In the genomic region with DNA sequence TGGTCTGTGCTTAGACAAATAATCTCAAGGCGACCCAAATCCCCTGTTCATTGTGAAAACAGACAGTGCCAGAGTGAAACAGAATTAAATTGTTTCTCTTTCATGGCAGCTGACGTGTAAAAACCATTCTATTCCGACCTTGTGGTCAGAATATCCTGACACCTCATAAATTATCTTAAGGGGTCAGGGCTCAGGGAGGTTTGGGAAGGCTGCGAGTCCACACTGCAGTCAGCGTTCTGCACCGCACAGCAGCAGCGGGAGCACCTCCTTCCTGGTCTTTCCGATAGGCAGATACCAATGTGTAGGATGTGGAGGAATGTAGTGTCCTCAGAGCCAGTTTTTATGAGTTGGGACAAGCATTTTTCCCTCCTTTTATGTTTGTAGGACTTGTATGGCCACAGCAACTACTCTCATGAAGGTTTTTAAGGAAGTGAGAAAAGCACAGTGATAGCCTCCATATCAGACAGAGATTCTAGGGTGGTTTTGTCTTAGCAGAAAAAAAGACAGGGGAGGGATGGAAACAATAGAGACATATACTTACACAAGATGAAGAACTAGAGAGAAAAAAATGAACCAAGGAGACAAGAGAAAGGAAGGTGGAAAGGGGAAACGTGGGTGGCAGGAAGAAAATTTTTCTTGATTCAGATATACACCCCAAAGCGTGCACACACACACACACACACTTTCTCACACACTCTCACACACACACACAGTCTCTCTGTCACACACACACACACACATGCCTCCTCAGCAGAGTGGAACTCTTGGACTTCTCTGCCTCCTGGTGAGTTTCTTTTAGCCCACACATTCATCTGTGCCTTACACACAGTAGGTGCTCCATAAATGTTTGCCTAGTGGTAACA, we compare ENCODE assay signal across 12 cellular contexts.
A peak's percentile ranks its signal among the peaks of the same experiment; 100 is the strongest.
DNase-seq lines count a peak whose midpoint lies in the region; ATAC-seq, FAIRE-seq and TF ChIP-seq lines count a peak whose summit lies in the region.
"Had no signal": no experiment of that assay in that cellular context is flagged by ENCODE, and none has a peak within 500 bp of the region (broad histone marks: within the 10 kb centered on the region; RNA-seq: fewer than 3 reads in every experiment).

No MANE protein-coding gene starts in this region.

- FAIRE-seq in GM12891 (lab: Jason Lieb, UNC) = no peak

- no peak overlapping the region for H3K27ac ChIP-seq in caudate nucleus (ENCODE audit: low read depth, low read length)
- H3K27ac ChIP-seq: neutrophil had no signal

- no peak for TF ChIP-seq POLR2A in GM12891 (IDR thresholded peaks at IDR 0.05; ENCODE audit: low read depth, low read length)

- peak; percentile 72 for ATAC-seq in GM21576 (IDR thresholded peaks at IDR 0.05; ENCODE audit: unreplicated experiment)
- no peak for ATAC-seq in GM19397 (IDR thresholded peaks at IDR 0.05; ENCODE audit: unreplicated experiment)

- peak; percentile 7 for DNase-seq in GM12891 (ENCODE audit: insufficient read length, low spot score)
- DNase-seq in HT1080 (ENCODE audit: low read depth) = peak; percentile 32
- peak; percentile 11 for DNase-seq in kidney glomerular epithelial cell (lab: John Stamatoyannopoulos, UW)
- no peak for DNase-seq in activated CD4-positive, alpha-beta T cell treated with anti-CD3 and anti-CD28 coated beads, Interleukin-2, amount 50 U/mL, for 48 hours
- no peak for DNase-seq in anterior cingulate cortex (lab: John Stamatoyannopoulos, UW)
- no peak for DNase-seq in caudate nucleus (lab: John Stamatoyannopoulos, UW)
- DNase-seq: BE2C, NCI-H2029 treated with DMSO at 0.1 percent for 48 hours, SIG-M5 had no signal

TF ChIP-seq in GM12891, 5 proteins besides CTCF, POLR2A, EP300 and RAD21:
- TF ChIP-seq SPI1 (IDR thresholded peaks at IDR 0.05; ENCODE audit: low read depth, low read length) = peak; percentile 85
- TF ChIP-seq POU2F2 (IDR thresholded peaks at IDR 0.05; ENCODE audit: low read depth, low read length) = no peak

Comparison
In these comparisons a context has a peak if more than half of its experiments do, and no peak if none do; other contexts are left out.
1. DNase-seq: peak in GM12891 (single experiment), HT1080 (single experiment) and kidney glomerular epithelial cell (single experiment); none in activated CD4-positive, alpha-beta T cell treated with anti-CD3 and anti-CD28 coated beads, Interleukin-2, amount 50 U/mL, for 48 hours (0 of 2), anterior cingulate cortex (0 of 58) and caudate nucleus (0 of 61).